Comparison of ENCODE assay signal across 19 cellular contexts in genomic region chr19:52566588-52566987, GRCh38. TPM values are rescaled to one million over a fixed set of nuclear protein-coding genes. Genes with fewer than 3 reads are reported as not detected.
DNase-seq lines count a peak whose midpoint lies in the region; ATAC-seq and TF ChIP-seq lines count a peak whose summit lies in the region.
"Had no signal": no experiment of that assay in that cellular context is flagged by ENCODE, and none has a peak within 500 bp of the region (broad histone marks: within the 10 kb centered on the region; RNA-seq: fewer than 3 reads in every experiment).

No MANE protein-coding gene starts in this region.

- no TSS peak for BruUV-seq in Panc1 (replicated peaks; lab: Mats Ljungman, UMichigan)

- H3K36me3 ChIP-seq in Panc1 (ENCODE audit: control insufficient read depth, insufficient read depth, low read length), result no peaks in the 10 kb centered on the region

- no peaks in the 10 kb centered on the region for H3K27me3 ChIP-seq in Panc1 (ENCODE audit: control insufficient read depth, insufficient read depth, low read length)
- H3K27me3 ChIP-seq: body of pancreas, vagina had no signal

- TF ChIP-seq CTCF in Panc1 (IDR thresholded peaks at IDR 0.05), result no peak

- in situ Hi-C loops in Panc1 (cut with HindIII; ENCODE audit: low pct_unique_long_range_greater_than_20kb, low sequenced_read_pairs), result no loop called here

- ATAC-seq in Panc1 (peak; percentile 38; the same call in 1 of the 2 replicates), GM18502 (IDR thresholded peaks at IDR 0.05; ENCODE audit: poor library complexity, unreplicated experiment) (no peak)
- ATAC-seq: activated CD8-positive, alpha-beta memory T cell treated with anti-CD3 and anti-CD28 coated beads, Interleukin-2, amount 10 ng/mL, durations not matched to agents 7 days and 5 days; body of pancreas; T-helper 17 cell had no signal

- no peak overlapping the region for H3K4me3 ChIP-seq in Panc1 (ENCODE audit: low read depth in 2 of 2, low read length in 2 of 2)
- H3K4me3 ChIP-seq: body of pancreas, vagina had no signal

- no peaks in the 10 kb centered on the region for H3K9me3 ChIP-seq in Panc1 (ENCODE audit: control insufficient read depth, insufficient read depth, low read depth, low read length)
- H3K9me3 ChIP-seq: vagina had no signal

- intact Hi-C loops in Panc1 (cut with micrococcal nuclease; ENCODE audit: unreplicated experiment), result no loop called here

- no peaks in the 10 kb centered on the region for H3K4me1 ChIP-seq in Panc1 (ENCODE audit: control insufficient read depth, insufficient read depth, low read length)

- POLR2A ChIA-PET in Panc1 (lab: Charles Lee), result interaction anchor here (0.6 to 0.7 kb wide), 2 partner anchors 12 to 170 kb away, joined by 5 to 8 read pairs; no protein-coding TSS in a partner anchor

- DNase-seq in HCEC 1CT (peak; percentile 91), Panc1 (ENCODE audit: low read depth, low spot score) (peak; percentile 67), epithelial cell of prostate (ENCODE audit: low read depth, low spot score) (peak; percentile 95), renal cortical epithelial cell (ENCODE audit: low read depth) (peak; percentile 64), islet precursor cell (no peak), AML-193 (lab: John Stamatoyannopoulos, UW) (no peak)
- DNase-seq: activated CD4-positive, CD25-positive, alpha-beta regulatory T cell treated with anti-CD3 and anti-CD28 coated beads, Interleukin-2, amount 50 U/mL, for 72 hours; activated CD8-positive, alpha-beta memory T cell treated with anti-CD3 and anti-CD28 coated beads, Interleukin-2, amount 10 ng/mL, durations not matched to agents 7 days and 5 days; activated naive CD4-positive, alpha-beta T cell; body of pancreas; DMS79 treated with DMSO at 0.1 percent for 48 hours; glutamatergic neuron; H9; Karpas-422; NCI-H1694; NCI-H526 treated with DMSO at 0.1 percent for 48 hours; T-helper 17 cell had no signal

- CTCF ChIA-PET in Panc1 (lab: Charles Lee), result no interaction called here

- H3K27ac ChIP-seq in Panc1 (ENCODE audit: low read length) (no peak overlapping the region), epithelial cell of prostate (peak overlapping the region; percentile 45)
- H3K27ac ChIP-seq: body of pancreas, vagina had no signal

RNA-seq across cellular contexts. Expression of gene ZNF701, which starts 3.5 kb away (rescaled TPM):
- 16.4 TPM for total RNA-seq in Panc1 (2021; ENCODE audit: unreplicated experiment)
- polyA plus RNA-seq in Panc1 (2012; ENCODE audit: insufficient read length), result 5.5 TPM
- total RNA-seq in renal cortical epithelial cell, result 13.5 and 33.4 TPM in 2 replicates

RNA-seq across cellular contexts. Expression of gene ZNF808, which starts 39.1 kb away (rescaled TPM):
- total RNA-seq in Panc1 (2021; ENCODE audit: unreplicated experiment) (19.1 TPM), renal cortical epithelial cell (16.8 and 62.0 TPM in 2 replicates)
- 1.8 TPM for polyA plus RNA-seq in Panc1 (2012; ENCODE audit: insufficient read length)

Comparison
In these comparisons a context has a peak if more than half of its experiments do, and no peak if none do; other contexts are left out.
1. DNase-seq: peak in HCEC 1CT (single experiment), Panc1 (single experiment), epithelial cell of prostate (single experiment) and renal cortical epithelial cell (single experiment); none in islet precursor cell (single experiment) and AML-193 (0 of 2).